In genomic region chr14:92655802-92656201, GRCh38 we compare ENCODE assay signal across 15 cellular contexts.
DNase-seq lines count a peak whose midpoint lies in the region; ATAC-seq and TF ChIP-seq lines count a peak whose summit lies in the region.
"Had no signal": no experiment of that assay in that cellular context is flagged by ENCODE, and none has a peak within 500 bp of the region (broad histone marks: within the 10 kb centered on the region; RNA-seq: fewer than 3 reads in every experiment).

No MANE protein-coding gene starts in this region.

- ATAC-seq in T-cell (replicated peaks in 1 of 4), result no peak
- ATAC-seq: body of pancreas had no signal

- H3K27ac Mint-ChIP-seq in CD4-positive, alpha-beta memory T cell, result peak overlapping the region; percentile 90 to 97 (median 92)
- H3K27ac Mint-ChIP-seq in T-cell, result peak overlapping the region; percentile 89 to 93
- H3K27ac Mint-ChIP-seq: endodermal cell had no signal

- H3F3A ChIP-seq in smooth muscle cell (ENCODE audit: low read depth), result no peaks in the 10 kb centered on the region

- peak overlapping the region; percentile 36 for H3K27ac ChIP-seq in CD4-positive, alpha-beta memory T cell (ENCODE audit: low read depth, low read length)
- H3K27ac ChIP-seq in spleen, result peak overlapping the region in 7 of 8 donors; percentile 44 to 96 (median 91)
- no peak overlapping the region for H3K27ac ChIP-seq in smooth muscle cell (ENCODE audit: low read depth)
- H3K27ac ChIP-seq in Karpas-422 (ENCODE audit: low read length), result no peak overlapping the region
- H3K27ac ChIP-seq: KMS-11 had no signal

- TF ChIP-seq POLR2A in spleen (IDR thresholded peaks at IDR 0.05) (no peak), erythroblast (IDR thresholded peaks at IDR 0.05; ENCODE audit: low read length) (no peak)

- 51 to 69% (median 59%) methylated on average over 7 of the region's 7 CpGs for WGBS in spleen, 5 donors
- WGBS in smooth muscle cell (ENCODE audit: low lambda C conversion rate), result 78% methylated on average over 7 of the region's 7 CpGs

- H4K20me1 ChIP-seq in smooth muscle cell (ENCODE audit: low read depth) (no peaks in the 10 kb centered on the region), Karpas-422 (ENCODE audit: insufficient read depth, low read depth, low read length) (no peaks in the 10 kb centered on the region; the same call in 1 of the 2 replicates)

- H3K79me2 ChIP-seq in smooth muscle cell (ENCODE audit: low read depth) (no peaks in the 10 kb centered on the region), Karpas-422 (ENCODE audit: low read length) (no peaks in the 10 kb centered on the region)

- H3K9me3 Mint-ChIP-seq in CD4-positive, alpha-beta memory T cell, result no peaks in the 10 kb centered on the region
- no peaks in the 10 kb centered on the region for H3K9me3 Mint-ChIP-seq in T-cell
- H3K9me3 Mint-ChIP-seq: endodermal cell had no signal

- H3K4me3 Mint-ChIP-seq in CD4-positive, alpha-beta memory T cell, result peak overlapping the region; percentile 77 to 99 (median 86)
- H3K4me3 Mint-ChIP-seq in T-cell, result peak overlapping the region; percentile 99
- H3K4me3 Mint-ChIP-seq: endodermal cell had no signal

- TF ChIP-seq CTCF in fibroblast of mammary gland (conservative IDR thresholded peaks at IDR 0.05; ENCODE audit: control insufficient read depth, insufficient read depth, low read depth, low read length), result no peak
- TF ChIP-seq CTCF in spleen (IDR thresholded peaks at IDR 0.05 in 8 of 11, conservative IDR thresholded peaks at IDR 0.05 in 3 of 11), result no peak
- no peak for TF ChIP-seq CTCF in smooth muscle cell (IDR thresholded peaks at IDR 0.05; ENCODE audit: borderline replicate concordance, insufficient read depth, poor library complexity, severe bottlenecking)

- peaks cover 55 to 81% of the 10 kb centered on the region in 2 donors for H3K36me3 Mint-ChIP-seq in CD4-positive, alpha-beta memory T cell
- H3K36me3 Mint-ChIP-seq in T-cell, result peaks cover 53% of the 10 kb centered on the region

- intact Hi-C loops in CD4-positive, alpha-beta memory T cell (cut with micrococcal nuclease), result no loop called here
- intact Hi-C loops in spleen (cut with DNase I; ENCODE audit: low total_unique reads), result no loop called here

- peaks cover 38% of the 10 kb centered on the region for H3K36me3 ChIP-seq in CD4-positive, alpha-beta memory T cell (ENCODE audit: insufficient read depth, low read length)
- H3K36me3 ChIP-seq in spleen, result peaks cover 0 to 81% (median 22%) of the 10 kb centered on the region in 6 donors
- H3K36me3 ChIP-seq in smooth muscle cell (ENCODE audit: low read depth), result no peaks in the 10 kb centered on the region
- H3K36me3 ChIP-seq in Karpas-422 (ENCODE audit: insufficient read depth, low read length), result no peaks in the 10 kb centered on the region

- H3K27me3 Mint-ChIP-seq in CD4-positive, alpha-beta memory T cell, result no peaks in the 10 kb centered on the region
- H3K27me3 Mint-ChIP-seq in T-cell, result no peaks in the 10 kb centered on the region

- POLR2A ChIA-PET in CD4-positive, alpha-beta memory T cell (lab: Charles Lee; ENCODE audit: partially characterized antibody), result interaction anchor here (0.9 to 1.3 kb wide), 2 partner anchors 40 to 70 kb away, joined by 3 to 4 read pairs; no protein-coding TSS in a partner anchor
- POLR2A ChIA-PET in T-cell (lab: Charles Lee), result no interaction called here

- peaks cover 80% of the 10 kb centered on the region for H3K4me1 ChIP-seq in CD4-positive, alpha-beta memory T cell (ENCODE audit: insufficient read depth, low read length)
- H3K4me1 ChIP-seq in spleen (peaks cover 42 to 100% (median 84%) of the 10 kb centered on the region in 6 donors), smooth muscle cell (ENCODE audit: low read depth) (no peaks in the 10 kb centered on the region), Karpas-422 (ENCODE audit: low read length) (peaks cover 8% of the 10 kb centered on the region)
- H3K4me1 ChIP-seq: body of pancreas had no signal

- H3K9me2 ChIP-seq in Karpas-422 (replicated peaks; ENCODE audit: insufficient read depth, low read length), result no peaks in the 10 kb centered on the region

- H3K4me3 ChIP-seq in CD4-positive, alpha-beta memory T cell (ENCODE audit: low read length in 2 of 2), result peak overlapping the region; percentile 47 to 54
- H3K4me3 ChIP-seq in fibroblast of mammary gland (ENCODE audit: control insufficient read depth, low read depth, low read length) (no peak overlapping the region), spleen (peak overlapping the region in 5 of 8 donors; percentile 11 to 81 (median 58)), smooth muscle cell (no peak overlapping the region), Karpas-422 (ENCODE audit: low read length) (no peak overlapping the region)
- H3K4me3 ChIP-seq: body of pancreas had no signal

- no peak for DNase-seq in CD4-positive, alpha-beta memory T cell
- DNase-seq in T-cell (no peak), fibroblast of mammary gland (ENCODE audit: low read depth) (peak; percentile 71), spleen (no peak), erythroblast (lab: John Stamatoyannopoulos, UW) (no peak), smooth muscle cell (lab: John Stamatoyannopoulos, UW; ENCODE audit: unreplicated experiment) (no peak), Karpas-422 (no peak), COLO668 (lab: John Stamatoyannopoulos, UW; ENCODE audit: unreplicated experiment) (no peak)
- DNase-seq: endodermal cell; head of caudate nucleus; NCI-H524; RPMI8226; stimulated activated CD4-positive, alpha-beta T cell treated with anti-CD3 and anti-CD28 coated beads, Interleukin-2, amount 100 ng/mL, for 48 hours had no signal

- CTCF ChIA-PET in CD4-positive, alpha-beta memory T cell (lab: Charles Lee; ENCODE audit: partially characterized antibody), result interaction anchor here (1.5 kb wide), 1 partner anchor 42 kb away, joined by 6 read pairs; no protein-coding TSS in a partner anchor
- CTCF ChIA-PET in T-cell (lab: Charles Lee), result no interaction called here

- no peaks in the 10 kb centered on the region for H3K27me3 ChIP-seq in CD4-positive, alpha-beta memory T cell (ENCODE audit: insufficient read depth, low read length)
- H3K27me3 ChIP-seq in spleen (replicated peaks in 1 of 7) (no peaks in the 10 kb centered on the region), smooth muscle cell (ENCODE audit: low read depth) (no peaks in the 10 kb centered on the region), Karpas-422 (ENCODE audit: low read length) (no peaks in the 10 kb centered on the region)
- H3K27me3 ChIP-seq: body of pancreas had no signal

- H2AFZ ChIP-seq in smooth muscle cell (ENCODE audit: low read depth) (no peak overlapping the region), Karpas-422 (ENCODE audit: low read length) (no peak overlapping the region)

- peaks cover 54 to 94% (median 67%) of the 10 kb centered on the region in 4 donors for H3K4me1 Mint-ChIP-seq in CD4-positive, alpha-beta memory T cell
- peaks cover 71 to 83% (median 80%) of the 10 kb centered on the region in 3 donors for H3K4me1 Mint-ChIP-seq in T-cell
- H3K4me1 Mint-ChIP-seq: endodermal cell had no signal

- H3K4me2 ChIP-seq in smooth muscle cell, result no peak overlapping the region
- no peak overlapping the region for H3K4me2 ChIP-seq in Karpas-422 (ENCODE audit: low read depth, low read length, poor library complexity, severe bottlenecking)
- H3K4me2 ChIP-seq: KMS-11 had no signal

- H3K9me3 ChIP-seq in CD4-positive, alpha-beta memory T cell (ENCODE audit: control insufficient read depth in 1 of 2, low read length in 2 of 2), result no peaks in the 10 kb centered on the region
- no peaks in the 10 kb centered on the region for H3K9me3 ChIP-seq in spleen
- no peaks in the 10 kb centered on the region for H3K9me3 ChIP-seq in smooth muscle cell (replicated peaks; ENCODE audit: low read depth)
- no peaks in the 10 kb centered on the region for H3K9me3 ChIP-seq in Karpas-422 (ENCODE audit: low read length)
- H3K9me3 ChIP-seq: body of pancreas had no signal

- H3K9ac ChIP-seq in smooth muscle cell (ENCODE audit: low read depth) (no peak overlapping the region), Karpas-422 (ENCODE audit: low read length) (no peak overlapping the region)
- H3K9ac ChIP-seq: KMS-11 had no signal

Comparison
In these comparisons a context has a peak if more than half of its experiments do, and no peak if none do; other contexts are left out.
1. H3K27ac ChIP-seq: peak in CD4-positive, alpha-beta memory T cell (single experiment) and spleen (7 of 8); none in smooth muscle cell (single experiment) and Karpas-422 (single experiment).
2. H3K4me3 ChIP-seq: peak in CD4-positive, alpha-beta memory T cell (2 of 2) and spleen (5 of 8); none in fibroblast of mammary gland (single experiment), smooth muscle cell (single experiment) and Karpas-422 (single experiment).